33 cellular contexts compared by ENCODE assay signal in the genomic region with DNA sequence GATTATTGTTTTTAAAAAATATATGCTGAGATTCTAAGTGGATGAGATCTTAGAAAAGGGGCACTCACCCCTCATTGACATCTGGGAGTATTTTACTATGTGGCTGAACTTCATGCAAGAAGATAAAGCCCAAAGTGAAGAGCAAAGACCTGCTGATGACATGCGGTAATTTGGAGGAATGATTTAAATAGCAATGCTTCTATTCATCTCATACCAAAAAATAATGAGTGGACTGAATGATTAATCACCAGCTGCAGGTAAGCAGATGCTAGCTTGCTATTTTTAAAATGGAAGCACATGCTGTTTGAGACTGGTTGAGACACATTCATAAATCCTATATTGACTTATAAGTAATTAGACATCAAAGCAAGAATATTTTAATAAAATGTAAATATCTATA. TPM values are rescaled to one million over a fixed set of nuclear protein-coding genes. Genes with fewer than 3 reads are reported as not detected.
"Had no signal": no experiment of that assay in that cellular context is flagged by ENCODE, and none has a peak within 500 bp of the region (broad histone marks: within the 10 kb centered on the region; RNA-seq: fewer than 3 reads in every experiment).

No MANE protein-coding gene starts in this region.

- H3K27ac ChIP-seq: adrenal gland, breast epithelium, RWPE1, SJSA1 had no signal

- ATAC-seq: activated CD8-positive, alpha-beta T cell treated with anti-CD3 and anti-CD28 coated beads, Interleukin-2, amount 10 ng/mL, durations not matched to agents 7 days and 5 days; Panc1; T-helper 17 cell; WTC11 had no signal

- DNase-seq: activated CD4-positive, alpha-beta T cell treated with anti-CD3 and anti-CD28 coated beads for 48 hours; activated CD4-positive, alpha-beta T cell treated with anti-CD3 and anti-CD28 coated beads, Interleukin-2, amount 50 U/mL, for 4 hours; activated CD4-positive, CD25-positive, alpha-beta regulatory T cell treated with anti-CD3 and anti-CD28 coated beads, Interleukin-2, amount 50 U/mL, for 72 hours; activated CD8-positive, alpha-beta memory T cell treated with anti-CD3 and anti-CD28 coated beads, Interleukin-2, amount 50 U/mL, for 48 hours; activated CD8-positive, alpha-beta T cell treated with anti-CD3 and anti-CD28 coated beads, Interleukin-2, amount 10 ng/mL, durations not matched to agents 7 days and 5 days; activated naive CD4-positive, alpha-beta T cell treated with anti-CD3 and anti-CD28 coated beads, Interleukin-2, amount 50 U/mL, for 16 hours; activated naive CD8-positive, alpha-beta T cell treated with anti-CD3 and anti-CD28 coated beads, Interleukin-2, amount 10 ng/mL, durations not matched to agents 7 days and 5 days; activated T-cell treated with anti-CD3 and anti-CD28 coated beads, Interleukin-2, amount 50 U/mL, for 24 hours; adrenal gland; anterior cingulate cortex; central memory CD4-positive, alpha-beta T cell; KG1; MG63; MV-4-11; NCI-H1092 treated with DMSO at 0.1 percent for 48 hours; NCI-H1417 treated with DMSO at 0.1 percent for 48 hours; NCI-H1694; NCI-H2029; NCI-H2107; NCI-H2171 treated with DMSO at 0.1 percent for 48 hours; NCI-H226; NCI-H526; NCI-H82; OCI-M1; Right ventricle myocardium superior; T-helper 17 cell; T-helper 9 cell had no signal

- H3K4me1 ChIP-seq: adrenal gland, breast epithelium had no signal

- H3K27ac Mint-ChIP-seq: activated CD8-positive, alpha-beta T cell treated with anti-CD3 and anti-CD28 coated beads, Interleukin-2, amount 10 ng/mL, durations not matched to agents 7 days and 5 days; activated naive CD8-positive, alpha-beta T cell treated with anti-CD3 and anti-CD28 coated beads, Interleukin-2, amount 10 ng/mL, durations not matched to agents 7 days and 5 days; activated T-cell treated with anti-CD3 and anti-CD28 coated beads, Interleukin-2, amount 50 U/mL, for 24 hours; T-helper 17 cell; WTC11 had no signal

- H3K9me3 Mint-ChIP-seq: activated naive CD8-positive, alpha-beta T cell treated with anti-CD3 and anti-CD28 coated beads, Interleukin-2, amount 10 ng/mL, durations not matched to agents 7 days and 5 days; activated T-cell treated with anti-CD3 and anti-CD28 coated beads, Interleukin-2, amount 50 U/mL, for 24 hours; WTC11 had no signal

- H3K27me3 ChIP-seq: adrenal gland, breast epithelium, MG63, SJSA1 had no signal

- H3K9me3 ChIP-seq: adrenal gland, breast epithelium, MG63, SJSA1 had no signal

- H3K36me3 ChIP-seq: adrenal gland, breast epithelium, MG63, SJSA1 had no signal

- H3K4me3 ChIP-seq: adrenal gland, breast epithelium, MG63, SJSA1 had no signal

- H3K4me3 Mint-ChIP-seq: activated CD8-positive, alpha-beta T cell treated with anti-CD3 and anti-CD28 coated beads, Interleukin-2, amount 10 ng/mL, durations not matched to agents 7 days and 5 days; activated naive CD8-positive, alpha-beta T cell treated with anti-CD3 and anti-CD28 coated beads, Interleukin-2, amount 10 ng/mL, durations not matched to agents 7 days and 5 days; activated T-cell treated with anti-CD3 and anti-CD28 coated beads, Interleukin-2, amount 50 U/mL, for 24 hours; T-helper 17 cell; WTC11 had no signal

- H3K4me1 Mint-ChIP-seq: activated naive CD8-positive, alpha-beta T cell treated with anti-CD3 and anti-CD28 coated beads, Interleukin-2, amount 10 ng/mL, durations not matched to agents 7 days and 5 days; T-helper 17 cell had no signal

- H3K36me3 Mint-ChIP-seq: activated naive CD8-positive, alpha-beta T cell treated with anti-CD3 and anti-CD28 coated beads, Interleukin-2, amount 10 ng/mL, durations not matched to agents 7 days and 5 days; WTC11 had no signal

RNA-seq across cellular contexts. Expression of gene CDK15, which starts 12.7 kb away (rescaled TPM):
- total RNA-seq: activated CD8-positive, alpha-beta T cell treated with anti-CD3 and anti-CD28 coated beads, Interleukin-2, amount 10 ng/mL, durations not matched to agents 7 days and 5 days; activated naive CD8-positive, alpha-beta T cell treated with anti-CD3 and anti-CD28 coated beads, Interleukin-2, amount 10 ng/mL, durations not matched to agents 7 days and 5 days; NCI-H460; T-helper 17 cell; WTC11 had no signal
